ENCODE assay signal across 8 cellular contexts in genomic region chr4:6019316-6020263, GRCh38. TPM values are rescaled to one million over a fixed set of nuclear protein-coding genes. Genes with fewer than 3 reads are reported as not detected.
A peak's percentile ranks its signal among the peaks of the same experiment; 100 is the strongest.
DNase-seq lines count a peak whose midpoint lies in the region; ATAC-seq and TF ChIP-seq lines count a peak whose summit lies in the region.

No MANE protein-coding gene starts in this region.

- CTCF ChIA-PET in activated CD4-positive, alpha-beta memory T cell treated with anti-CD3 and anti-CD28 coated beads for 36 hours (lab: Charles Lee) = interaction anchor here (0.6 to 1.9 kb wide), 9 partner anchors 10 to 635 kb away, joined by 3 to 11 read pairs (median 4); no protein-coding TSS in a partner anchor

- H3K4me1 ChIP-seq in right atrium auricular region (no peaks in the 10 kb centered on the region), spleen (peaks cover 0 to 10% (median 2%) of the 10 kb centered on the region in 6 donors)

- intact Hi-C loops in activated CD4-positive, alpha-beta memory T cell treated with anti-CD3 and anti-CD28 coated beads for 36 hours (cut with micrococcal nuclease) = no loop called here
- intact Hi-C loops in spleen (cut with DNase I; ENCODE audit: low total_unique reads) = no loop called here

- H3K27me3 ChIP-seq in right atrium auricular region = no peaks in the 10 kb centered on the region
- H3K27me3 ChIP-seq in spleen (replicated peaks in 1 of 7) = peaks cover 0 to 25% (median 0%) of the 10 kb centered on the region in 7 donors

- no peak overlapping the region for H3K4me3 Mint-ChIP-seq in activated CD4-positive, alpha-beta memory T cell treated with anti-CD3 and anti-CD28 coated beads for 36 hours

- H3K36me3 ChIP-seq in right atrium auricular region = no peaks in the 10 kb centered on the region
- no peaks in the 10 kb centered on the region for H3K36me3 ChIP-seq in spleen

- H3K9me3 ChIP-seq in right atrium auricular region (no peaks in the 10 kb centered on the region), spleen (no peaks in the 10 kb centered on the region)

- no peak for TF ChIP-seq POLR2A in spleen (IDR thresholded peaks at IDR 0.05)

- no peaks in the 10 kb centered on the region for H3K36me3 Mint-ChIP-seq in activated CD4-positive, alpha-beta memory T cell treated with anti-CD3 and anti-CD28 coated beads for 36 hours

- H3K4me3 ChIP-seq in right atrium auricular region (no peak overlapping the region), spleen (no peak overlapping the region)

- ATAC-seq in HG03159 (IDR thresholded peaks at IDR 0.05; ENCODE audit: unreplicated experiment) (no peak), HG03039 (IDR thresholded peaks at IDR 0.05; ENCODE audit: unreplicated experiment) (no peak)

- no peak overlapping the region for H3K27ac Mint-ChIP-seq in activated CD4-positive, alpha-beta memory T cell treated with anti-CD3 and anti-CD28 coated beads for 36 hours

- peak; percentile 51 to 84 for TF ChIP-seq CTCF in right atrium auricular region (IDR thresholded peaks at IDR 0.05)
- TF ChIP-seq CTCF in spleen (IDR thresholded peaks at IDR 0.05 in 8 of 11, conservative IDR thresholded peaks at IDR 0.05 in 3 of 11) = peak in 10 of 11 experiments; percentile 27 to 89 (median 74)

- no peaks in the 10 kb centered on the region for H3K27me3 Mint-ChIP-seq in activated CD4-positive, alpha-beta memory T cell treated with anti-CD3 and anti-CD28 coated beads for 36 hours

- H3K9me3 Mint-ChIP-seq in activated CD4-positive, alpha-beta memory T cell treated with anti-CD3 and anti-CD28 coated beads for 36 hours = no peaks in the 10 kb centered on the region

- H3K27ac ChIP-seq in right atrium auricular region (no peak overlapping the region), spleen (no peak overlapping the region)

- DNase-seq in AG20443 (ENCODE audit: low spot score) = peak; percentile 71
- peak; percentile 61 for DNase-seq in DMS79 (lab: John Stamatoyannopoulos, UW)
- DNase-seq in M059J (ENCODE audit: low read depth) = peak; percentile 40
- peak; percentile 48 for DNase-seq in activated CD4-positive, alpha-beta memory T cell treated with anti-CD3 and anti-CD28 coated beads for 36 hours
- DNase-seq in right atrium auricular region (ENCODE audit: low spot score) = peak; percentile 62
- no peak for DNase-seq in spleen

- H3K4me1 Mint-ChIP-seq in activated CD4-positive, alpha-beta memory T cell treated with anti-CD3 and anti-CD28 coated beads for 36 hours (ENCODE audit: low read depth) = no peaks in the 10 kb centered on the region

- POLR2A ChIA-PET in activated CD4-positive, alpha-beta memory T cell treated with anti-CD3 and anti-CD28 coated beads for 36 hours (lab: Charles Lee) = no interaction called here

- 38 to 46% (median 40%) methylated on average over 20 to 22 of the region's 22 CpGs for WGBS in spleen, 5 donors

RNA-seq across cellular contexts. Expression of gene C4orf50, which starts 1.4 kb away (rescaled TPM):
- not detected in 2 replicates for total RNA-seq in M059J (2014; rRNA removed; shearing (Covaris generic))
- total RNA-seq in activated CD4-positive, alpha-beta memory T cell treated with anti-CD3 and anti-CD28 coated beads for 36 hours = under 1 TPM; 0.07 to 0.10 TPM
- not detected for total RNA-seq in right atrium auricular region
- total RNA-seq in spleen = 1 to 10 TPM in 1 of 7 donors, under 1 TPM in 6; 0.20 to 2.5 (median 0.60) TPM
- under 1 TPM; 0.02 to 0.03 (median 0.02) TPM for polyA plus RNA-seq in spleen
